Comparison of ENCODE assay signal across 2 cellular contexts in the genomic region with DNA sequence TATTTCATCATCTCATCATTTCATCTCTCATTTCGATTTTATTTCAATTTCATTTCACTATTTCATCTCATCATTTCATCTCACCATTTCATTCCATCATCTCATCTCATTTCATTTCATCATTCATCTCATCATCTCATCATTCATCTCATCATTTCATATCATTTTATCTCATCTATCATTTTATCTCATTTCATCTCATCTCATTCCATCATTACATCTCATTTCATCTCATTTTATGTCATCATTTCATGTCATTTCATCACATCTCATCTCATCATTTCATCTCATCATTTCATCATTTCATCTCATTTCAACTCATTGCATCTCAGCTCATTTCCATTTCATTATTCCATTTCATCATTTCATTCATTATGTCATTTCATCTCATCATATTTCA.
DNase-seq lines count a peak whose midpoint lies in the region; ATAC-seq, FAIRE-seq and TF ChIP-seq lines count a peak whose summit lies in the region.
"Not testable (repeated sequence)": the region's sequence is repeated elsewhere in the genome, so short reads cannot be mapped to it uniquely, and the experiment has no call there.

No MANE protein-coding gene starts in this region.

- not testable (repeated sequence) for FAIRE-seq in HepG2 (lab: Jason Lieb, UNC)

- WGBS in HepG2 (ENCODE audit: low lambda C conversion rate) = 0% methylated on average over 1 of the region's 1 CpG

- ATAC-seq in HepG2 = not testable (repeated sequence)

- not testable (repeated sequence) for H3K9me3 ChIP-seq in HEK293 (ENCODE audit: control insufficient read depth, insufficient read depth, low read depth, low read length); HepG2 (ENCODE audit: low read length)

- BruUV-seq in HepG2 (replicated peaks; lab: Mats Ljungman, UMichigan) = not testable (repeated sequence)

- not testable (repeated sequence) for H3K27ac ChIP-seq in HEK293 (ENCODE audit: extremely low read depth, low read depth, low read length); HepG2 (ENCODE audit: extremely low read length, insufficient read depth, low read length)

- not testable (repeated sequence) for TF ChIP-seq RAD21 in HepG2 (CRISPR knock-in tag; IDR thresholded peaks at IDR 0.05)

- H3K4me2 ChIP-seq in HepG2 (ENCODE audit: low read depth, low read length) = not testable (repeated sequence)

- not testable (repeated sequence) for H3K27me3 ChIP-seq in HepG2 (ENCODE audit: control insufficient read depth in 1 of 2, insufficient read depth in 2 of 2, low read length in 2 of 2)

- H3K36me3 ChIP-seq in HEK293 (ENCODE audit: control insufficient read depth in 2 of 2, insufficient read depth in 1 of 2, low read length in 2 of 2); HepG2 (replicated peaks in 1 of 2; ENCODE audit: control insufficient read depth in 1 of 2, insufficient read depth in 2 of 2, low read length in 2 of 2): not testable (repeated sequence)

- intact Hi-C loops in HepG2 (cut with micrococcal nuclease; ENCODE audit: unreplicated experiment) = not testable (repeated sequence)

- not testable (repeated sequence) for H2AFZ ChIP-seq in HepG2 (ENCODE audit: low read length)

- TF ChIP-seq EP300 in HepG2 (IDR thresholded peaks at IDR 0.05; ENCODE audit: low read depth in 2 of 2, low read length in 2 of 2); HepG2 (CRISPR knock-in tag; IDR thresholded peaks at IDR 0.05; ENCODE audit: borderline replicate concordance): not testable (repeated sequence)

- TF ChIP-seq POLR2A in HepG2 (IDR thresholded peaks at IDR 0.05; ENCODE audit: insufficient read depth in 1 of 2, low read depth in 2 of 2, low read length in 2 of 2) = not testable (repeated sequence)

- H3K4me3 ChIP-seq in HEK293 (ENCODE audit: low read depth, low read length); HepG2 (replicated peaks in 1 of 3; ENCODE audit: insufficient read depth in 1 of 3, low read depth in 2 of 3, low read length in 3 of 3): not testable (repeated sequence)

- POLR2A ChIA-PET in HEK293 (lab: Yijun Ruan, JAX); HepG2 (lab: Yijun Ruan, JAX): not testable (repeated sequence)

- not testable (repeated sequence) for H3K9ac ChIP-seq in HepG2 (ENCODE audit: insufficient read depth, low read depth, low read length)

- in situ Hi-C loops in HepG2 (cut with HindIII; ENCODE audit: extremely low pct_ligation_motif_present, low pct_unique_long_range_greater_than_20kb) = not testable (repeated sequence)

- DNase-seq in HepG2 (ENCODE audit: low spot score) = not testable (repeated sequence)

- not testable (repeated sequence) for H3K79me2 ChIP-seq in HepG2 (ENCODE audit: insufficient read depth, low read length)

- not testable (repeated sequence) for TF ChIP-seq CTCF in HEK293 (tag by site-specific recombination; IDR thresholded peaks at IDR 0.05); HepG2 (CRISPR knock-in tag; IDR thresholded peaks at IDR 0.05)

- H3K4me1 ChIP-seq in HEK293 (ENCODE audit: control insufficient read depth, insufficient read depth, low read length); HepG2 (ENCODE audit: insufficient read depth, low read length): not testable (repeated sequence)

- CTCF ChIA-PET in HEK293 (lab: Yijun Ruan, JAX); HepG2 (lab: Yijun Ruan, JAX; ENCODE audit: low intra/inter-chr PET ratio, low total read pairs): not testable (repeated sequence)

- H4K20me1 ChIP-seq in HepG2 (ENCODE audit: insufficient read depth, low read length) = not testable (repeated sequence)

TF ChIP-seq in HEK293, 187 proteins besides CTCF, POLR2A, EP300 and RAD21:
- TF ChIP-seq, protein P1, sequence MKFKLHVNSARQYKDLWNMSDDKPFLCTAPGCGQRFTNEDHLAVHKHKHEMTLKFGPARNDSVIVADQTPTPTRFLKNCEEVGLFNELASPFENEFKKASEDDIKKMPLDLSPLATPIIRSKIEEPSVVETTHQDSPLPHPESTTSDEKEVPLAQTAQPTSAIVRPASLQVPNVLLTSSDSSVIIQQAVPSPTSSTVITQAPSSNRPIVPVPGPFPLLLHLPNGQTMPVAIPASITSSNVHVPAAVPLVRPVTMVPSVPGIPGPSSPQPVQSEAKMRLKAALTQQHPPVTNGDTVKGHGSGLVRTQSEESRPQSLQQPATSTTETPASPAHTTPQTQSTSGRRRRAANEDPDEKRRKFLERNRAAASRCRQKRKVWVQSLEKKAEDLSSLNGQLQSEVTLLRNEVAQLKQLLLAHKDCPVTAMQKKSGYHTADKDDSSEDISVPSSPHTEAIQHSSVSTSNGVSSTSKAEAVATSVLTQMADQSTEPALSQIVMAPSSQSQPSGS (tag by site-specific recombination; IDR thresholded peaks at IDR 0.05; ENCODE audit: low read depth) = peak; percentile 67; the same call in 1 of the 2 replicates
TF ChIP-seq in HEK293: peak in this region for 1; not testable (repeated sequence) for 186.

TF ChIP-seq in HepG2, 621 proteins besides CTCF, POLR2A, EP300 and RAD21:
- peak; percentile 27; the same call in 1 of the 2 replicates for TF ChIP-seq CREB1 (IDR thresholded peaks at IDR 0.05)
- not testable (repeated sequence) for TF ChIP-seq CREB1, ATF7 (CRISPR knock-in tag; IDR thresholded peaks at IDR 0.05)
- peak; percentile 82 for TF ChIP-seq ATF7 (IDR thresholded peaks at IDR 0.05)
TF ChIP-seq in HepG2: peak in this region for 2; not testable (repeated sequence) for 619.
